ENCODE assay signal across 8 cellular contexts in the genomic region with DNA sequence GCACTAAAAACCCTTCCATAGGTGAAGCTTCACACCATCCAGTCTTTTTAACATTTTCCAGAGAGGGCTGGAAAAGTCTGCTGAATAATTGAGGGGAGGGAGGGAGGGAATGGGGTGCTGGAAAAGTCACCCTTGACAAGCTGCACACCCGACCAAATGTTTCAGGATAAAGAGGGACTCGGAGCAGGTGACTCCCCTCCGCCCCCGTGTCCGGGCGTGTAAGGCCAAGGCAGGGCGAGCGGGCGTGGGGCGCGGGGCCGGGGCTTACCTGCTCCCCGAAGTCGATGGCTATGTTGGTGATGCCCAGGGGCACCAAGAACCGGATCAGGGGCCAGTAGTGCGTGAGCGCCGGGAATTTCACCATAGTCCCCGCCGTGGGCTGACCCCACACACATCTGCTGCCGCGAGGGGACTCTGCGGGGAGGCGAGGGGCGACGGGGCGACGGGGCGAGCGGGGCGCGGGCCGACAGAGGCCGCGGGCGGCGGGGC. TPM values are rescaled to one million over a fixed set of nuclear protein-coding genes. Genes with fewer than 3 reads are reported as not detected.
DNase-seq lines count a peak whose midpoint lies in the region; ATAC-seq, FAIRE-seq and TF ChIP-seq lines count a peak whose summit lies in the region.

No MANE protein-coding gene starts in this region.

- no peak overlapping the region for H2AK5ac ChIP-seq in neuronal stem cell (ENCODE audit: low read depth, low read length)

- peak in 1 of 2 donors; percentile 0 for ATAC-seq in CD4-positive, CD25-positive, alpha-beta regulatory T cell (ENCODE audit: low read depth in 2 of 2)
- ATAC-seq in GM21381 (IDR thresholded peaks at IDR 0.05; ENCODE audit: unreplicated experiment), result peak; percentile 11

- no peak overlapping the region for H2BK120ac ChIP-seq in neuronal stem cell (ENCODE audit: low read depth, low read length)

- peak; percentile 9 for FAIRE-seq in HTR-8/SVneo (lab: Jason Lieb, UNC)

- peak overlapping the region; percentile 72 for H3K27ac ChIP-seq in CD4-positive, CD25-positive, alpha-beta regulatory T cell (ENCODE audit: insufficient read depth, low read length, poor library complexity, severe bottlenecking)
- H3K27ac ChIP-seq in esophagus muscularis mucosa (replicated peaks in 1 of 4) (peak overlapping the region; percentile 77 to 98 (median 96)), neuronal stem cell (replicated peaks; ENCODE audit: low read length) (no peak overlapping the region), uterus (peak overlapping the region; percentile 76 to 87)

- H3K4me1 Mint-ChIP-seq in CD4-positive, CD25-positive, alpha-beta regulatory T cell, result peaks cover 22 to 51% (median 36%) of the 10 kb centered on the region in 4 donors

- peak; percentile 28 to 48 (median 47) for DNase-seq in CD4-positive, CD25-positive, alpha-beta regulatory T cell
- DNase-seq in HTR-8/SVneo (ENCODE audit: insufficient read length, low spot score) (peak; percentile 35), esophagus muscularis mucosa (ENCODE audit: extremely low spot score) (no peak), neuronal stem cell (ENCODE audit: low spot score) (no peak), uterus (peak; percentile 20 to 32), iPS-NIHi7 (ENCODE audit: extremely low spot score) (no peak)
- DNase-seq in activated CD8-positive, alpha-beta memory T cell treated with anti-CD3 and anti-CD28 coated beads, Interleukin-2, amount 50 U/mL, for 48 hours, result peak; percentile 77

- H3K9me3 ChIP-seq in CD4-positive, CD25-positive, alpha-beta regulatory T cell (ENCODE audit: control insufficient read depth in 2 of 2, low read length in 2 of 2), result no peaks in the 10 kb centered on the region
- H3K9me3 ChIP-seq in esophagus muscularis mucosa (no peaks in the 10 kb centered on the region), neuronal stem cell (replicated peaks in 1 of 2; ENCODE audit: control insufficient read depth in 2 of 2, insufficient read depth in 1 of 2, low read depth in 1 of 2, low read length in 2 of 2) (no peaks in the 10 kb centered on the region), uterus (no peaks in the 10 kb centered on the region)

- no peak for TF ChIP-seq POLR2A in esophagus muscularis mucosa (IDR thresholded peaks at IDR 0.05; ENCODE audit: low read depth)
- TF ChIP-seq POLR2A in uterus (IDR thresholded peaks at IDR 0.05), result no peak

- no peaks in the 10 kb centered on the region for H3K36me3 Mint-ChIP-seq in CD4-positive, CD25-positive, alpha-beta regulatory T cell

- no peak overlapping the region for H4K8ac ChIP-seq in neuronal stem cell (ENCODE audit: low read depth, low read length)

- no peaks in the 10 kb centered on the region for H3K9me3 Mint-ChIP-seq in CD4-positive, CD25-positive, alpha-beta regulatory T cell

- H3K18ac ChIP-seq in neuronal stem cell (ENCODE audit: low read length), result peak overlapping the region; percentile 93

- peak overlapping the region; percentile 91 for H3K4me2 ChIP-seq in neuronal stem cell (ENCODE audit: insufficient read depth, low read length, poor library complexity, severe bottlenecking)

- H3K27me3 ChIP-seq in CD4-positive, CD25-positive, alpha-beta regulatory T cell (ENCODE audit: control insufficient read depth, insufficient read depth, low read length), result no peaks in the 10 kb centered on the region
- H3K27me3 ChIP-seq in esophagus muscularis mucosa, result no peaks in the 10 kb centered on the region
- peaks cover 0 to 43% (median 8%) of the 10 kb centered on the region in 3 experiments for H3K27me3 ChIP-seq in neuronal stem cell (ENCODE audit: control insufficient read depth in 3 of 3, insufficient read depth in 3 of 3, low read depth in 1 of 3, low read length in 3 of 3)
- no peaks in the 10 kb centered on the region for H3K27me3 ChIP-seq in uterus

- TF ChIP-seq CTCF in esophagus muscularis mucosa (IDR thresholded peaks at IDR 0.05), result no peak
- TF ChIP-seq CTCF in uterus (IDR thresholded peaks at IDR 0.05), result no peak

- no peaks in the 10 kb centered on the region for H3K79me1 ChIP-seq in neuronal stem cell (ENCODE audit: low read depth, low read length)

- WGBS in esophagus muscularis mucosa, result 0% methylated on average over 6 of the region's 37 CpGs
- no CpG with 5 or more reads among the region's 37 CpGs for WGBS in neuronal stem cell (ENCODE audit: extremely low coverage in 2 of 2, insufficient read length in 2 of 2, insufficient replicate concordance in 1 of 2), 2 donors

- no peak overlapping the region for H3K4ac ChIP-seq in neuronal stem cell (ENCODE audit: low read length)

- peak overlapping the region; percentile 56 to 98 (median 98) for H3K27ac Mint-ChIP-seq in CD4-positive, CD25-positive, alpha-beta regulatory T cell

- intact Hi-C loops in esophagus muscularis mucosa (cut with DNase I) (loop anchor here (5.0 kb wide), 2 partner anchors 131 to 144 kb away; no protein-coding TSS in a partner anchor), uterus (cut with DNase I; ENCODE audit: low total_unique reads) (no loop called here)

- H3K14ac ChIP-seq in neuronal stem cell (ENCODE audit: low read length), result no peak overlapping the region

- no peak for TF ChIP-seq EP300 in esophagus muscularis mucosa (IDR thresholded peaks at IDR 0.05)

- peak overlapping the region; percentile 44 for H3K9ac ChIP-seq in neuronal stem cell (ENCODE audit: low read depth, low read length, poor library complexity)

- H3K4me3 Mint-ChIP-seq in CD4-positive, CD25-positive, alpha-beta regulatory T cell, result peak overlapping the region; percentile 94 to 100 (median 98)

- peaks cover 36% of the 10 kb centered on the region for H3K4me1 ChIP-seq in CD4-positive, CD25-positive, alpha-beta regulatory T cell (ENCODE audit: control insufficient read depth, insufficient read depth, low read length, poor library complexity, severe bottlenecking)
- peaks cover 12 to 39% (median 30%) of the 10 kb centered on the region in 4 donors for H3K4me1 ChIP-seq in esophagus muscularis mucosa
- H3K4me1 ChIP-seq in neuronal stem cell (ENCODE audit: control insufficient read depth in 2 of 2, insufficient read depth in 1 of 2, low read depth in 1 of 2, low read length in 2 of 2), result peaks cover 0 to 9% of the 10 kb centered on the region in 2 donors
- H3K4me1 ChIP-seq in uterus, result no peaks in the 10 kb centered on the region

- H2BK12ac ChIP-seq in neuronal stem cell (ENCODE audit: low read length), result no peak overlapping the region

- H2AFZ ChIP-seq in neuronal stem cell (ENCODE audit: low read length), result peak overlapping the region; percentile 98

- no peak overlapping the region for H3K23ac ChIP-seq in neuronal stem cell (ENCODE audit: low read depth, low read length, poor library complexity)

- no peak overlapping the region for H2BK5ac ChIP-seq in neuronal stem cell (ENCODE audit: low read length)

- no peak overlapping the region for H4K91ac ChIP-seq in neuronal stem cell (ENCODE audit: low read depth, low read length, poor library complexity)

- peak overlapping the region; percentile 100 for H3K4me3 ChIP-seq in CD4-positive, CD25-positive, alpha-beta regulatory T cell (ENCODE audit: low read depth, low read length)
- H3K4me3 ChIP-seq in esophagus muscularis mucosa (peak overlapping the region; percentile 77 to 96 (median 91)), neuronal stem cell (ENCODE audit: low read length in 2 of 2) (peak overlapping the region; percentile 58 to 72), uterus (peak overlapping the region; percentile 75 to 89)

- H2BK15ac ChIP-seq in neuronal stem cell (ENCODE audit: low read length), result no peak overlapping the region

- peaks cover 6% of the 10 kb centered on the region for H3K27me3 Mint-ChIP-seq in CD4-positive, CD25-positive, alpha-beta regulatory T cell

- no peaks in the 10 kb centered on the region for H3K36me3 ChIP-seq in CD4-positive, CD25-positive, alpha-beta regulatory T cell (ENCODE audit: control insufficient read depth, insufficient read depth, low read length)
- no peaks in the 10 kb centered on the region for H3K36me3 ChIP-seq in esophagus muscularis mucosa
- H3K36me3 ChIP-seq in neuronal stem cell (replicated peaks in 1 of 2; ENCODE audit: control insufficient read depth in 2 of 2, insufficient read depth in 2 of 2, low read length in 2 of 2), result no peaks in the 10 kb centered on the region
- no peaks in the 10 kb centered on the region for H3K36me3 ChIP-seq in uterus

RNA-seq across cellular contexts. Expression of gene ANKH, which starts 0.5 kb away (rescaled TPM):
- 177 TPM for total RNA-seq in CD4-positive, CD25-positive, alpha-beta regulatory T cell
- polyA plus RNA-seq in CD4-positive, CD25-positive, alpha-beta regulatory T cell, result 10 to 100 TPM; 56.6 to 63.5 (median 63.0) TPM
- 10 to 100 TPM; 33.4 to 49.4 (median 38.0) TPM for total RNA-seq in esophagus muscularis mucosa
- 0.56 TPM for polyA plus RNA-seq in neuronal stem cell (2013, experiment 1 of 2)
- 0.66 TPM for polyA plus RNA-seq in neuronal stem cell (2013, experiment 2 of 2)
- total RNA-seq in uterus, result 10 to 100 TPM in 3 of 4 donors, 1 to 10 TPM in 1; 2.9 to 47.7 (median 26.9) TPM

Comparison
In these comparisons a context has a peak if more than half of its experiments do, and no peak if none do; other contexts are left out.
1. DNase-seq: peak in CD4-positive, CD25-positive, alpha-beta regulatory T cell (3 of 3), HTR-8/SVneo (single experiment), activated CD8-positive, alpha-beta memory T cell treated with anti-CD3 and anti-CD28 coated beads, Interleukin-2, amount 50 U/mL, for 48 hours (single experiment) and uterus (2 of 2); none in esophagus muscularis mucosa (single experiment), neuronal stem cell (single experiment) and iPS-NIHi7 (single experiment).
2. Peak in every context shown above with its lines, with median percentiles within 50 percentile points of each other: H3K4me3 ChIP-seq.